In the genomic region with DNA sequence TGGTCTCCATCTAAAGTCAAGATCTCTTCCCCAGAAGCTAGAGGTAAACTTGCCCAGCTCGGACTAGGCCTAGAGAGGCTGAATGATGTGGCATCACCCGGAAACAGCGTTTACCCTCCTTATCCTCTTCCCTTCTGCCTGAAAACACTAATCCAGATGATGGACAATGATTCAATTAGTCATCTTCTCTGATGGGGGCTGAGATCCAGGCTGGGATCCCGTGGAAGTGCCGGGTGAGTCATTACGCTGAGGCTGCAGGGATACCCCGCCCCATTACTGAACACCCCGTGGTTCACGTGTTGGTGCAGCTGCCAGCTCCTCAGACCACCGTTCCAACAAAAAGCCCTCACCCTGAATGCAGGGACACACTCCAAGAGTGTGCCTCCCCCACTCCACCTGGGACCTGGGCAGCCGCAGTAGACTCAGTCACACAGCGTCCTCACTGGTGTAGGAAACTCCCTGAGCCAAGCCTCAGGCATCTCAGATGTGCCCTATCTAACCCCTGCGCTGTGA, we compare ENCODE assay signal across 8 cellular contexts. TPM values are rescaled to one million over a fixed set of nuclear protein-coding genes. Genes with fewer than 3 reads are reported as not detected.
DNase-seq lines count a peak whose midpoint lies in the region; ATAC-seq and TF ChIP-seq lines count a peak whose summit lies in the region.

No MANE protein-coding gene starts in this region.

- H3K36me3 ChIP-seq in HAP-1 (replicated peaks), result no peaks in the 10 kb centered on the region

- H3K4me3 ChIP-seq in HAP-1, result no peak overlapping the region

- no peak for ATAC-seq in GM21786 (IDR thresholded peaks at IDR 0.05; ENCODE audit: unreplicated experiment)

- no peak for TF ChIP-seq CTCF in endothelial cell (IDR thresholded peaks at IDR 0.05; ENCODE audit: unreplicated experiment)

- no peaks in the 10 kb centered on the region for H3K9me3 Mint-ChIP-seq in activated T-cell treated with anti-CD3 and anti-CD28 coated beads, Interleukin-2, amount 50 U/mL, for 24 hours
- no peaks in the 10 kb centered on the region for H3K9me3 Mint-ChIP-seq in T-helper 2 cell treated with Interferon-gamma antibody and Interleukin-4, amounts not matched to agents 5 μg/mL and 100 μg/mL, for 36 hours
- H3K9me3 Mint-ChIP-seq in endothelial cell (ENCODE audit: unreplicated experiment), result no peaks in the 10 kb centered on the region

- peaks cover 73% of the 10 kb centered on the region for H3K4me1 Mint-ChIP-seq in activated T-cell treated with anti-CD3 and anti-CD28 coated beads, Interleukin-2, amount 50 U/mL, for 24 hours (ENCODE audit: low read depth)
- peaks cover 52% of the 10 kb centered on the region for H3K4me1 Mint-ChIP-seq in T-helper 2 cell treated with Interferon-gamma antibody and Interleukin-4, amounts not matched to agents 5 μg/mL and 100 μg/mL, for 36 hours (ENCODE audit: low read depth)
- H3K4me1 Mint-ChIP-seq in endothelial cell (ENCODE audit: unreplicated experiment), result peaks cover 17% of the 10 kb centered on the region

- peak overlapping the region; percentile 92 for H3K27ac Mint-ChIP-seq in activated T-cell treated with anti-CD3 and anti-CD28 coated beads, Interleukin-2, amount 50 U/mL, for 24 hours
- H3K27ac Mint-ChIP-seq in T-helper 2 cell treated with Interferon-gamma antibody and Interleukin-4, amounts not matched to agents 5 μg/mL and 100 μg/mL, for 36 hours, result peak overlapping the region; percentile 94
- no peak overlapping the region for H3K27ac Mint-ChIP-seq in endothelial cell (ENCODE audit: unreplicated experiment)

- peaks cover 13% of the 10 kb centered on the region for H3K4me1 ChIP-seq in HAP-1

- peak overlapping the region; percentile 93 for H3K4me3 Mint-ChIP-seq in activated T-cell treated with anti-CD3 and anti-CD28 coated beads, Interleukin-2, amount 50 U/mL, for 24 hours
- peak overlapping the region; percentile 91 for H3K4me3 Mint-ChIP-seq in T-helper 2 cell treated with Interferon-gamma antibody and Interleukin-4, amounts not matched to agents 5 μg/mL and 100 μg/mL, for 36 hours
- H3K4me3 Mint-ChIP-seq in endothelial cell (ENCODE audit: unreplicated experiment), result peak overlapping the region; percentile 13

- no peaks in the 10 kb centered on the region for H3K9me3 ChIP-seq in HAP-1

- DNase-seq in activated T-cell treated with anti-CD3 and anti-CD28 coated beads, Interleukin-2, amount 50 U/mL, for 24 hours, result no peak
- DNase-seq in activated T-cell treated with anti-CD3 and anti-CD28 coated beads for 4 hours (no peak), endothelial cell (ENCODE audit: low spot score) (no peak), myocyte (ENCODE audit: low read depth) (peak; percentile 96), NOMO-1 (lab: John Stamatoyannopoulos, UW; ENCODE audit: unreplicated experiment in 2 of 2) (no peak), HAP-1 (ENCODE audit: low spot score in 2 of 2) (no peak)
- no peak for DNase-seq in T-helper 2 cell treated with Interferon-gamma antibody and Interleukin-4, amounts not matched to agents 5 μg/mL and 100 μg/mL, for 36 hours (ENCODE audit: low spot score)

- no peaks in the 10 kb centered on the region for H3K27me3 Mint-ChIP-seq in activated T-cell treated with anti-CD3 and anti-CD28 coated beads, Interleukin-2, amount 50 U/mL, for 24 hours
- no peaks in the 10 kb centered on the region for H3K27me3 Mint-ChIP-seq in T-helper 2 cell treated with Interferon-gamma antibody and Interleukin-4, amounts not matched to agents 5 μg/mL and 100 μg/mL, for 36 hours (ENCODE audit: low read depth)
- peaks cover 12% of the 10 kb centered on the region for H3K27me3 Mint-ChIP-seq in endothelial cell (ENCODE audit: unreplicated experiment)

- in situ Hi-C loops in HAP-1 (cut with MboI; ENCODE audit: low sequenced_read_pairs), result no loop called here

- H3K36me3 Mint-ChIP-seq in activated T-cell treated with anti-CD3 and anti-CD28 coated beads, Interleukin-2, amount 50 U/mL, for 24 hours (ENCODE audit: low read depth), result peaks cover 25% of the 10 kb centered on the region
- H3K36me3 Mint-ChIP-seq in T-helper 2 cell treated with Interferon-gamma antibody and Interleukin-4, amounts not matched to agents 5 μg/mL and 100 μg/mL, for 36 hours (ENCODE audit: low read depth), result peaks cover 25% of the 10 kb centered on the region
- no peaks in the 10 kb centered on the region for H3K36me3 Mint-ChIP-seq in endothelial cell (ENCODE audit: low read depth, unreplicated experiment)

- no peaks in the 10 kb centered on the region for H3K27me3 ChIP-seq in HAP-1 (ENCODE audit: low read depth)

RNA-seq across cellular contexts. Expression of a gene that starts 2.0 kb away (rescaled TPM):
- total RNA-seq in endothelial cell (ENCODE audit: unreplicated experiment) (11.9 TPM), myocyte (423 and 449 TPM in 2 replicates)
- 3,447 TPM for polyA plus RNA-seq in myocyte (2012)

RNA-seq across cellular contexts. Expression of a gene that starts 7.0 kb away (rescaled TPM):
- total RNA-seq in endothelial cell (ENCODE audit: unreplicated experiment), result not detected
- total RNA-seq in myocyte, result 2.5 and 2.9 TPM in 2 replicates
- 5.7 TPM for polyA plus RNA-seq in myocyte (2012)

RNA-seq across cellular contexts. Expression of a gene that starts 11.9 kb away (rescaled TPM):
- total RNA-seq in endothelial cell (ENCODE audit: unreplicated experiment), result 2.8 TPM
- total RNA-seq in myocyte, result 757 and 902 TPM in 2 replicates
- 3,578 TPM for polyA plus RNA-seq in myocyte (2012)

RNA-seq across cellular contexts. Expression of a gene that starts 15.3 kb away (rescaled TPM):
- total RNA-seq in endothelial cell (ENCODE audit: unreplicated experiment), result not detected
- 7.8 and 10.8 TPM in 2 replicates for total RNA-seq in myocyte
- 22.9 TPM for polyA plus RNA-seq in myocyte (2012)

RNA-seq across cellular contexts. Expression of a gene that starts 31.9 kb away (rescaled TPM):
- total RNA-seq in endothelial cell (ENCODE audit: unreplicated experiment), result not detected
- total RNA-seq in myocyte, result 6.4 and 7.1 TPM in 2 replicates
- polyA plus RNA-seq in myocyte (2012), result 45.5 TPM

Comparison
In these comparisons a context has a peak if more than half of its experiments do, and no peak if none do; other contexts are left out.
1. H3K4me3 Mint-ChIP-seq: peak in every context shown above with its lines; median percentile 93 in activated T-cell treated with anti-CD3 and anti-CD28 coated beads, Interleukin-2, amount 50 U/mL, for 24 hours; 91 in T-helper 2 cell treated with Interferon-gamma antibody and Interleukin-4, amounts not matched to agents 5 μg/mL and 100 μg/mL, for 36 hours; 13 in endothelial cell.
2. RNA of a gene that starts 2.0 kb away (total RNA-seq): 423 to 449 TPM in myocyte; 11.9 TPM in endothelial cell (single experiment); every median in the first group is over 10 times any median in the second.
3. RNA of a gene that starts 11.9 kb away (total RNA-seq): 757 to 902 TPM in myocyte; 2.8 TPM in endothelial cell (single experiment); every median in the first group is over 100 times any median in the second.